10 cellular contexts compared by ENCODE assay signal in the genomic region with DNA sequence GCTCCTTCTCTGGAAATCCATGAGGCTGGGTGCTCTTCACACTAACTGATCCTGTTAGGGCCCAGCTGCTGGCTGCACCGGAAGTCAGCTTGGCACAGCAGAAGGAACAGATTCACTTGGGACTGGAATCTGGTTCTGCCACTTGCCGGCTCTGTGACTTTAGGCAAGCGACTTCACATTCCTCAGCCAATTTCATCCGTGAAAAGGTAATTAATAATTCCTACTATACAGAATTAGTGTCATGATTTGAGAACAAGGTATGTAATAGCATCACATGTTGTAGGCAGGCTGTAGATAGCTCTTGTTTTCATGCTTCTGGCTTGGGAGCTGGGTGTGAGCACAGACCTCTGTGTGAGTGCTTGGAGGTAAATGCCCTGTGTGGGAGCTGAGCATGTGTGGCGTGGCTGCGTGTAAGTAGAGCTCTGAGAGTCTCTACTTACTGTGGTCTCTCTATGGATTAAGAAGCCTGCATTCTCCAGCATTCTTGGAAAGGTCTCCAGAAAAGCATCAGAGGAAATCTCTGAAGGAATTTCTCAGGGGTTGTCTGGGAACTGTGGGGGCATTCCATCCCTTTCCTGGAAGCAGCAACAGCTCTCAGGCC. TPM values are rescaled to one million over a fixed set of nuclear protein-coding genes. Genes with fewer than 3 reads are reported as not detected.
A peak's percentile ranks its signal among the peaks of the same experiment; 100 is the strongest.
DNase-seq lines count a peak whose midpoint lies in the region; ATAC-seq and TF ChIP-seq lines count a peak whose summit lies in the region.
"Had no signal": no experiment of that assay in that cellular context is flagged by ENCODE, and none has a peak within 500 bp of the region (broad histone marks: within the 10 kb centered on the region; RNA-seq: fewer than 3 reads in every experiment).

No MANE protein-coding gene starts in this region.

- in situ Hi-C loops in transverse colon (cut with MboI; ENCODE audit: low pct_ligation_motif_present in 1 of 4, low pct_unique_long_range_greater_than_20kb in 1 of 4, low sequenced_read_pairs in 3 of 4), result no loop called here

- H3K36me3 Mint-ChIP-seq in natural killer cell, result no peaks in the 10 kb centered on the region

- H3K27ac Mint-ChIP-seq in natural killer cell, result no peak overlapping the region

- H3K27me3 Mint-ChIP-seq in natural killer cell (ENCODE audit: low read depth in 2 of 2), result peaks cover 0 to 14% of the 10 kb centered on the region in 2 donors

- no peak overlapping the region for H3K9ac ChIP-seq in adipocyte (ENCODE audit: low read length)

- TF ChIP-seq CTCF in transverse colon (IDR thresholded peaks at IDR 0.05), result no peak
- TF ChIP-seq CTCF in natural killer cell (IDR thresholded peaks at IDR 0.05), result no peak

- H3K4me3 ChIP-seq in adipocyte (ENCODE audit: low read length), result no peak overlapping the region
- H3K4me3 ChIP-seq in transverse colon, result no peak overlapping the region

- H3K27me3 ChIP-seq in adipocyte (replicated peaks; ENCODE audit: control insufficient read depth, insufficient read depth, low read length), result peaks cover 4% of the 10 kb centered on the region
- H3K27me3 ChIP-seq in transverse colon, result peaks cover 9% of the 10 kb centered on the region

- H3K4me3 Mint-ChIP-seq in natural killer cell, result no peak overlapping the region

- TF ChIP-seq POLR2A in transverse colon (IDR thresholded peaks at IDR 0.05), result no peak

- H3K4me1 ChIP-seq in adipocyte (ENCODE audit: control insufficient read depth, insufficient read depth, low read length) (peaks cover 10% of the 10 kb centered on the region), transverse colon (no peaks in the 10 kb centered on the region)

- 39 to 81% methylated on average over 2 to 6 of the region's 6 CpGs for WGBS in transverse colon (ENCODE audit: low coverage in 1 of 2), 2 donors

- DNase-seq in NCI-H2107 (lab: John Stamatoyannopoulos, UW) (peak; percentile 37), NCI-H2107 treated with DMSO at 0.1 percent for 48 hours (lab: John Stamatoyannopoulos, UW; ENCODE audit: unreplicated experiment) (no peak), adipocyte (ENCODE audit: low read depth) (peak; percentile 24), islet precursor cell (peak; percentile 68), transverse colon (peak; percentile 7), NCI-H2227 treated with DMSO at 0.1 percent for 48 hours (lab: John Stamatoyannopoulos, UW) (no peak), natural killer cell (no peak), Kasumi-1 (lab: John Stamatoyannopoulos, UW) (no peak)
- DNase-seq: activated naive CD4-positive, alpha-beta T cell treated with Interleukin-2 at 50 U/mL for 16 hours had no signal

- H3K9me3 ChIP-seq in adipocyte (ENCODE audit: control insufficient read depth, low read length), result peaks cover 2% of the 10 kb centered on the region
- H3K9me3 ChIP-seq in transverse colon, result no peaks in the 10 kb centered on the region

- peaks cover 7 to 8% of the 10 kb centered on the region in 2 donors for H3K4me1 Mint-ChIP-seq in natural killer cell

- no peaks in the 10 kb centered on the region for H3K36me3 ChIP-seq in adipocyte (ENCODE audit: control insufficient read depth, insufficient read depth, low read length, severe bottlenecking)
- no peaks in the 10 kb centered on the region for H3K36me3 ChIP-seq in transverse colon

- ATAC-seq in natural killer cell, result no peak
- ATAC-seq: sciatic nerve had no signal

- H3K27ac ChIP-seq in transverse colon, result no peak overlapping the region

- intact Hi-C loops in transverse colon (cut with DNase I; ENCODE audit: low total_unique reads), result no loop called here
- intact Hi-C loops in natural killer cell (cut with micrococcal nuclease), result no loop called here

- TF ChIP-seq EP300 in transverse colon (IDR thresholded peaks at IDR 0.05; ENCODE audit: low read depth), result no peak

- no peaks in the 10 kb centered on the region for H3K9me3 Mint-ChIP-seq in natural killer cell

RNA-seq across cellular contexts. Expression of a gene that starts 47.5 kb away (rescaled TPM):
- total RNA-seq in transverse colon, result 1 to 10 TPM in 1 of 4 donors, under 1 TPM in 1, not detected in 2; 0.68 to 1.7 TPM
- under 1 TPM in 1 of 3 donors, not detected in 2; 0.26 TPM for total RNA-seq in natural killer cell

RNA-seq across cellular contexts. Expression of a gene that starts 55.7 kb away (rescaled TPM):
- total RNA-seq in transverse colon, result 100 to 1,000 TPM; 438 to 737 (median 617) TPM
- 100 to 1,000 TPM; 161 to 199 (median 195) TPM for total RNA-seq in natural killer cell

Comparison
In these comparisons a context has a peak if more than half of its experiments do, and no peak if none do; other contexts are left out.
1. DNase-seq: peak in NCI-H2107 (single experiment), adipocyte (single experiment), islet precursor cell (single experiment) and transverse colon (single experiment); none in NCI-H2107 treated with DMSO at 0.1 percent for 48 hours (single experiment), NCI-H2227 treated with DMSO at 0.1 percent for 48 hours (single experiment), natural killer cell (single experiment) and Kasumi-1 (0 of 2).